ENCODE assay signal across 23 cellular contexts in genomic region chr9:126833020-126833419, GRCh38. TPM values are rescaled to one million over a fixed set of nuclear protein-coding genes. Genes with fewer than 3 reads are reported as not detected.
DNase-seq lines count a peak whose midpoint lies in the region; ATAC-seq, FAIRE-seq and TF ChIP-seq lines count a peak whose summit lies in the region.
"Had no signal": no experiment of that assay in that cellular context is flagged by ENCODE, and none has a peak within 500 bp of the region (broad histone marks: within the 10 kb centered on the region; RNA-seq: fewer than 3 reads in every experiment).

No MANE protein-coding gene starts in this region.

- H3K4me2 ChIP-seq in DOHH2 (ENCODE audit: low read length) (peak overlapping the region; percentile 57), H1 (ENCODE audit: insufficient read depth in 1 of 2, low read depth in 2 of 2, low read length in 2 of 2) (no peak overlapping the region)
- H3K4me2 ChIP-seq: PC-9 had no signal

- H2AFZ ChIP-seq in H1 (ENCODE audit: low read length), result no peak overlapping the region
- H2AFZ ChIP-seq: PC-9 had no signal

- no peak for FAIRE-seq in H1 (lab: Jason Lieb, UNC)
- FAIRE-seq: G401.6 had no signal

- intact Hi-C loops in psoas muscle (cut with DNase I), result no loop called here

- peaks cover 33% of the 10 kb centered on the region for H3K36me3 ChIP-seq in DOHH2 (ENCODE audit: control insufficient read depth, low read length)
- H3K36me3 ChIP-seq in H1 (ENCODE audit: control insufficient read depth in 2 of 4, insufficient read depth in 4 of 4, low read length in 3 of 4), result peaks cover 16 to 21% (median 19%) of the 10 kb centered on the region in 4 experiments
- peaks cover 16 to 69% of the 10 kb centered on the region in 2 donors for H3K36me3 ChIP-seq in psoas muscle (ENCODE audit: insufficient read depth in 1 of 2, low read depth in 1 of 2)
- peaks cover 21% of the 10 kb centered on the region for H3K36me3 ChIP-seq in brain microvascular endothelial cell (replicated peaks)

- no peak for TF ChIP-seq EP300 in H1 (IDR thresholded peaks at IDR 0.05; ENCODE audit: borderline replicate concordance in 1 of 2, low read depth in 2 of 2, low read length in 2 of 2)

- H3K9ac ChIP-seq in H1 (replicated peaks in 1 of 4; ENCODE audit: extremely low read depth in 1 of 4, low read depth in 3 of 4, low read length in 3 of 4), result no peak overlapping the region

- H3K27me3 Mint-ChIP-seq in T-helper 17 cell, result no peaks in the 10 kb centered on the region

- H3K27ac ChIP-seq in DOHH2 (ENCODE audit: low read depth, low read length) (no peak overlapping the region), H1 (ENCODE audit: low read depth, low read length) (no peak overlapping the region), psoas muscle (peak overlapping the region; percentile 32), brain microvascular endothelial cell (no peak overlapping the region)
- H3K27ac ChIP-seq: PC-9, RWPE1, SK-N-MC had no signal

- peaks cover 14% of the 10 kb centered on the region for H3K36me3 Mint-ChIP-seq in T-helper 17 cell (ENCODE audit: low read depth)

- CTCF ChIA-PET in H1 (lab: Charles Lee; ENCODE audit: partially characterized antibody), result interaction anchor here (0.6 to 1.8 kb wide), 2 partner anchors 10 to 119 kb away, joined by 3 to 5 read pairs; no protein-coding TSS in a partner anchor

- WGBS in H1 (ENCODE audit: extremely low coverage in 1 of 2, insufficient coverage in 1 of 2, insufficient read length in 1 of 2, insufficient replicate concordance in 2 of 2, low coverage in 1 of 2, low lambda C conversion rate in 2 of 2, missing lambda C conversion rate in 1 of 2), 2 experiments, result 96% methylated on average over 24 of the region's 24 CpGs; no CpG with 5 or more reads in 1 of the 2 experiments
- 88 to 95% (median 90%) methylated on average over 24 of the region's 24 CpGs for WGBS in psoas muscle, 3 donors

- TF ChIP-seq RAD21 in H1 (IDR thresholded peaks at IDR 0.05 in 1 of 2, conservative IDR thresholded peaks at IDR 0.05 in 1 of 2; ENCODE audit: low read depth in 2 of 2, low read length in 2 of 2), result no peak

- 0 out of 2 replicates have a peak overlapping the region, but pooled peaks have one; percentile 36 for H4K8ac ChIP-seq in H1 (ENCODE audit: extremely low read depth, insufficient read depth, low read length)

- peaks cover 20% of the 10 kb centered on the region for H3K4me1 Mint-ChIP-seq in T-helper 17 cell

- no peak for TF ChIP-seq POLR2A in H1 (IDR thresholded peaks at IDR 0.05; ENCODE audit: control extremely low read depth in 1 of 2, low read depth in 2 of 2, low read length in 2 of 2)

- no peak overlapping the region for H3K14ac ChIP-seq in H1 (ENCODE audit: insufficient read length)

- H3K27me3 ChIP-seq in DOHH2 (ENCODE audit: control insufficient read depth, low read length) (no peaks in the 10 kb centered on the region), H1 (replicated peaks in 1 of 4; ENCODE audit: control insufficient read depth in 3 of 4, extremely low read depth in 1 of 4, insufficient read depth in 3 of 4, low read length in 3 of 4) (no peaks in the 10 kb centered on the region), psoas muscle (ENCODE audit: insufficient read depth in 3 of 3, low read length in 2 of 3) (no peaks in the 10 kb centered on the region), brain microvascular endothelial cell (replicated peaks) (no peaks in the 10 kb centered on the region)

- H4K20me1 ChIP-seq in DOHH2 (ENCODE audit: control insufficient read depth, insufficient read depth, low read depth, low read length) (peaks cover 3% of the 10 kb centered on the region; the same call in 1 of the 2 replicates), H1 (replicated peaks in 1 of 2; ENCODE audit: control insufficient read depth in 1 of 2, insufficient read depth in 2 of 2, low read length in 2 of 2) (peaks cover 4 to 9% of the 10 kb centered on the region in 2 experiments)

- H3K4me3 Mint-ChIP-seq in T-helper 17 cell, result peak overlapping the region; percentile 12
- H3K4me3 Mint-ChIP-seq: CD8-positive, alpha-beta T cell had no signal

- H3K27ac Mint-ChIP-seq in T-helper 17 cell, result peak overlapping the region; percentile 39
- H3K27ac Mint-ChIP-seq: CD8-positive, alpha-beta T cell had no signal

- no peak overlapping the region for H2BK20ac ChIP-seq in H1 (ENCODE audit: low read length)

- H3K18ac ChIP-seq in H1 (ENCODE audit: extremely low read depth, low read length), result no peak overlapping the region

- DNase-seq in T-helper 17 cell, result no peak
- DNase-seq in H1 (ENCODE audit: low read depth in 1 of 2, low spot score in 2 of 2), result no peak
- no peak for DNase-seq in psoas muscle
- DNase-seq in COR-L47 (lab: John Stamatoyannopoulos, UW), result no peak
- DNase-seq in brain microvascular endothelial cell, result no peak
- no peak for DNase-seq in NCI-H1930 (lab: John Stamatoyannopoulos, UW)
- DNase-seq: Calu3; CD8-positive, alpha-beta T cell; DMS153; MM.1S; NCI-H1048; NCI-H1417 treated with DMSO at 0.1 percent for 48 hours; NCI-H187 treated with DMSO at 0.1 percent for 48 hours; NCI-H2227 treated with DMSO at 0.1 percent for 48 hours; NCI-H510A treated with DMSO at 0.1 percent for 48 hours; NCI-H748 treated with DMSO at 0.1 percent for 48 hours; PC-9; SHP77 treated with DMSO at 0.1 percent for 48 hours had no signal

- H3K4me3 ChIP-seq in DOHH2 (ENCODE audit: low read length) (peak overlapping the region; percentile 40), H1 (ENCODE audit: extremely low read depth in 1 of 4, insufficient read depth in 2 of 4, low read depth in 3 of 4, low read length in 4 of 4) (no peak overlapping the region), psoas muscle (peak overlapping the region; percentile 45), brain microvascular endothelial cell (ENCODE audit: low read depth, low read length) (no peak overlapping the region)
- H3K4me3 ChIP-seq: PC-9, SK-N-MC had no signal

- POLR2A ChIA-PET in H1 (lab: Charles Lee; ENCODE audit: partially characterized antibody), result no interaction called here

- ATAC-seq in T-helper 17 cell, result no peak
- ATAC-seq in psoas muscle, result peak in 3 of 4 donors; percentile 18 to 28 (median 24)
- ATAC-seq in GM18873 (IDR thresholded peaks at IDR 0.05; ENCODE audit: low FRiP score, unreplicated experiment), result no peak
- ATAC-seq: CD8-positive, alpha-beta T cell had no signal

- no peaks in the 10 kb centered on the region for H3K23me2 ChIP-seq in H1 (ENCODE audit: low read depth, low read length)

- no peak overlapping the region for H4K91ac ChIP-seq in H1 (replicated peaks; ENCODE audit: insufficient read length, low read length)

- in situ Hi-C loops in brain microvascular endothelial cell (cut with HindIII; ENCODE audit: low pct_ligation_motif_present, low sequenced_read_pairs), result no loop called here

- H3K9me3 ChIP-seq in DOHH2 (ENCODE audit: control insufficient read depth, insufficient read depth, low read length) (no peaks in the 10 kb centered on the region), T-helper 17 cell (ENCODE audit: control insufficient read depth, low read length, poor library complexity, severe bottlenecking) (no peaks in the 10 kb centered on the region), H1 (ENCODE audit: insufficient read depth in 2 of 2, low read depth in 1 of 2, low read length in 1 of 2) (no peaks in the 10 kb centered on the region), psoas muscle (no peaks in the 10 kb centered on the region)

- H2BK120ac ChIP-seq in H1 (replicated peaks; ENCODE audit: low read depth, low read length), result no peak overlapping the region

- no peak overlapping the region for H2AK5ac ChIP-seq in H1 (ENCODE audit: low read depth, low read length)

- H3K79me2 ChIP-seq in DOHH2 (ENCODE audit: control insufficient read depth, low read length) (peaks cover 45% of the 10 kb centered on the region), H1 (ENCODE audit: control insufficient read depth in 1 of 2, insufficient read depth in 2 of 2, low read length in 2 of 2) (peaks cover 0 to 13% of the 10 kb centered on the region in 2 experiments; a peak in 1 of 4 replicates)

- H3K23ac ChIP-seq in H1 (ENCODE audit: insufficient read length), result no peak overlapping the region

- H2BK15ac ChIP-seq in H1 (ENCODE audit: low read length), result no peak overlapping the region

- H3K4me1 ChIP-seq in DOHH2 (ENCODE audit: control insufficient read depth, low read length) (peaks cover 38% of the 10 kb centered on the region), H1 (replicated peaks in 1 of 4; ENCODE audit: control insufficient read depth in 3 of 4, insufficient read depth in 4 of 4, low read length in 3 of 4) (no peaks in the 10 kb centered on the region), psoas muscle (peaks cover 71% of the 10 kb centered on the region)

- H4K5ac ChIP-seq in H1 (ENCODE audit: insufficient read length, low read depth, low read length), result no peak overlapping the region

- no peak overlapping the region for H2BK12ac ChIP-seq in H1 (ENCODE audit: low read depth, low read length)

- TF ChIP-seq CTCF in DOHH2 (IDR thresholded peaks at IDR 0.05; ENCODE audit: low read depth, low read length, poor library complexity, severe bottlenecking) (no peak), H1 (IDR thresholded peaks at IDR 0.05; ENCODE audit: control extremely low read depth in 1 of 3, insufficient read depth in 1 of 3, low read depth in 1 of 3, low read length in 3 of 3) (no peak), psoas muscle (IDR thresholded peaks at IDR 0.05) (no peak), brain microvascular endothelial cell (IDR thresholded peaks at IDR 0.05; ENCODE audit: low read depth, low read length, missing control alignments) (no peak)

- 0 out of 2 replicates have a peak overlapping the region, but pooled peaks have one; percentile 8 for H2BK5ac ChIP-seq in H1 (ENCODE audit: low read depth, low read length)

- no peak overlapping the region for H3K4ac ChIP-seq in H1 (replicated peaks; ENCODE audit: insufficient read length, low read depth, low read length)

- no peak overlapping the region for H3K56ac ChIP-seq in H1 (replicated peaks; ENCODE audit: insufficient read length, low read depth, low read length)

- no peaks in the 10 kb centered on the region for H3F3A ChIP-seq in DOHH2 (ENCODE audit: control insufficient read depth, insufficient read depth)

- no peaks in the 10 kb centered on the region for H3K9me2 ChIP-seq in DOHH2 (replicated peaks; ENCODE audit: control insufficient read depth, low read length)

- peaks cover 7% of the 10 kb centered on the region for H3K79me1 ChIP-seq in H1 (ENCODE audit: low read depth, low read length)

RNA-seq across cellular contexts. Expression of gene ZBTB34, which starts 27.4 kb away (rescaled TPM):
- total RNA-seq in T-helper 17 cell (1 to 10 TPM; 5.0 to 8.2 TPM), psoas muscle (1 to 10 TPM; 4.4 to 7.3 (median 5.5) TPM)
- 15.9 and 16.9 TPM in 2 replicates for total RNA-seq in H1 (2021; fragmentation: NEBNext Ultra II Directional; extraction: Animal tissue kit (Norgen Biotek cat#: 25700))
- polyA plus RNA-seq in H1 (2011; rRNA removed) (5.5 and 8.2 TPM in 2 replicates), psoas muscle (1 to 10 TPM; 2.0 to 5.0 (median 2.1) TPM)
- 8.3 TPM for polyA plus RNA-seq in H1 (2011; cell fraction: cytosol; rRNA removed)
- polyA plus RNA-seq in H1 (2011; cell fraction: nucleus; rRNA removed), result 5.7 TPM
- 6.0 to 9.3 TPM (median 7.7 TPM) in 4 replicates for polyA plus RNA-seq in H1 (2012, experiment 1 of 2)
- 0.72 TPM for polyA plus RNA-seq in H1 (2012, experiment 2 of 2)
- 7.2 TPM for polyA plus RNA-seq in H1 (2013, experiment 1 of 2)
- 7.2 TPM for polyA plus RNA-seq in H1 (2013, experiment 2 of 2)
- polyA minus RNA-seq in H1 (2011; rRNA and poly(A)+ RNA removed), result 25.7 and 26.0 TPM in 2 replicates
- 12.2 TPM for polyA minus RNA-seq in H1 (2011; cell fraction: cytosol; rRNA and poly(A)+ RNA removed)
- 13.6 TPM for polyA minus RNA-seq in H1 (2011; cell fraction: nucleus; rRNA and poly(A)+ RNA removed)

RNA-seq across cellular contexts. Expression of gene ZBTB43, which starts 28.2 kb away (rescaled TPM):
- total RNA-seq in T-helper 17 cell (10 to 100 TPM; 36.8 to 52.0 TPM), psoas muscle (10 to 100 TPM; 26.5 to 98.3 (median 76.6) TPM)
- 16.7 and 18.7 TPM in 2 replicates for total RNA-seq in H1 (2021; fragmentation: NEBNext Ultra II Directional; extraction: Animal tissue kit (Norgen Biotek cat#: 25700))
- polyA plus RNA-seq in H1 (2011; rRNA removed) (3.0 and 4.1 TPM in 2 replicates), psoas muscle (10 to 100 TPM; 19.5 to 48.2 (median 30.5) TPM)
- polyA plus RNA-seq in H1 (2011; cell fraction: cytosol; rRNA removed), result 5.2 TPM
- polyA plus RNA-seq in H1 (2011; cell fraction: nucleus; rRNA removed), result 4.8 TPM
- polyA plus RNA-seq in H1 (2012, experiment 1 of 2), result 4.3 to 11.6 TPM (median 6.5 TPM) in 4 replicates
- 0.50 TPM for polyA plus RNA-seq in H1 (2012, experiment 2 of 2)
- polyA plus RNA-seq in H1 (2013, experiment 1 of 2), result 5.5 TPM
- polyA plus RNA-seq in H1 (2013, experiment 2 of 2), result 5.8 TPM
- 34.8 and 43.6 TPM in 2 replicates for polyA minus RNA-seq in H1 (2011; rRNA and poly(A)+ RNA removed)
- polyA minus RNA-seq in H1 (2011; cell fraction: cytosol; rRNA and poly(A)+ RNA removed), result 4.9 TPM
- polyA minus RNA-seq in H1 (2011; cell fraction: nucleus; rRNA and poly(A)+ RNA removed), result 4.6 TPM

Comparison
In these comparisons a context has a peak if more than half of its experiments do, and no peak if none do; other contexts are left out.
1. H3K4me3 ChIP-seq: peak in DOHH2 (single experiment) and psoas muscle (single experiment); none in H1 (0 of 4) and brain microvascular endothelial cell (single experiment).
2. ATAC-seq: peak in psoas muscle (3 of 4); none in T-helper 17 cell (single experiment) and GM18873 (single experiment).